Comparison of ENCODE assay signal across 20 cellular contexts in genomic region chrX:132033166-132033565, GRCh38. TPM values are rescaled to one million over a fixed set of nuclear protein-coding genes. Genes with fewer than 3 reads are reported as not detected.
DNase-seq lines count a peak whose midpoint lies in the region; ATAC-seq and TF ChIP-seq lines count a peak whose summit lies in the region.
"Had no signal": no experiment of that assay in that cellular context is flagged by ENCODE, and none has a peak within 500 bp of the region (broad histone marks: within the 10 kb centered on the region; RNA-seq: fewer than 3 reads in every experiment).

No MANE protein-coding gene starts in this region.

- H3K27ac Mint-ChIP-seq in activated CD4-positive, alpha-beta T cell treated with anti-CD3 and anti-CD28 coated beads for 36 hours: peak overlapping the region; percentile 47
- peak overlapping the region in 3 of 9 donors; percentile 6 to 59 (median 31) for H3K27ac Mint-ChIP-seq in naive thymus-derived CD4-positive, alpha-beta T cell
- no peak overlapping the region for H3K27ac Mint-ChIP-seq in CD14-positive monocyte
- H3K27ac Mint-ChIP-seq: activated naive CD8-positive, alpha-beta T cell treated with anti-CD3 and anti-CD28 coated beads, Interleukin-2, amount 10 ng/mL, durations not matched to agents 7 days and 5 days; HFFc6; WTC11 had no signal

- no peak for ATAC-seq in activated CD4-positive, alpha-beta T cell treated with anti-CD3 and anti-CD28 coated beads for 36 hours
- ATAC-seq in GM21381 (IDR thresholded peaks at IDR 0.05; ENCODE audit: unreplicated experiment) (peak; percentile 41), HG03469 (IDR thresholded peaks at IDR 0.05; ENCODE audit: unreplicated experiment) (peak; percentile 51)
- ATAC-seq in naive thymus-derived CD4-positive, alpha-beta T cell: no peak
- ATAC-seq: WTC11 had no signal

- no peaks in the 10 kb centered on the region for H3K9me3 Mint-ChIP-seq in activated CD4-positive, alpha-beta T cell treated with anti-CD3 and anti-CD28 coated beads for 36 hours (ENCODE audit: low read depth)
- no peaks in the 10 kb centered on the region for H3K9me3 Mint-ChIP-seq in naive thymus-derived CD4-positive, alpha-beta T cell
- no peaks in the 10 kb centered on the region for H3K9me3 Mint-ChIP-seq in CD14-positive monocyte
- H3K9me3 Mint-ChIP-seq: activated naive CD8-positive, alpha-beta T cell treated with anti-CD3 and anti-CD28 coated beads, Interleukin-2, amount 10 ng/mL, durations not matched to agents 7 days and 5 days; HFFc6; WTC11 had no signal

- DNase-seq in activated CD4-positive, alpha-beta T cell treated with anti-CD3 and anti-CD28 coated beads for 36 hours: no peak
- no peak for DNase-seq in activated CD4-positive, alpha-beta T cell treated with anti-CD3 and anti-CD28 coated beads, Interleukin-2, amount 50 U/mL, for 4 hours
- no peak for DNase-seq in naive thymus-derived CD4-positive, alpha-beta T cell
- DNase-seq in T-helper 9 cell (no peak), CD14-positive monocyte (ENCODE audit: low spot score) (no peak), GM20000 (ENCODE audit: low spot score) (no peak)
- DNase-seq: 8988T; activated naive CD8-positive, alpha-beta T cell treated with anti-CD3 and anti-CD28 coated beads, Interleukin-2, amount 10 ng/mL, durations not matched to agents 7 days and 5 days; DND-41; foreskin melanocyte; HFFc6; mesendoderm; NCI-H1092 treated with DMSO at 0.1 percent for 48 hours; ovary; stimulated activated naive CD4-positive, alpha-beta T cell had no signal

- no peaks in the 10 kb centered on the region for H3K9me3 ChIP-seq in naive thymus-derived CD4-positive, alpha-beta T cell (ENCODE audit: control insufficient read depth in 2 of 3, low read length in 3 of 3)
- H3K9me3 ChIP-seq: ovary had no signal

- H3K36me3 ChIP-seq in naive thymus-derived CD4-positive, alpha-beta T cell (ENCODE audit: control insufficient read depth in 2 of 3, insufficient read depth in 3 of 3, low read length in 3 of 3): no peaks in the 10 kb centered on the region
- H3K36me3 ChIP-seq: ovary had no signal

- POLR2A ChIA-PET in activated CD4-positive, alpha-beta T cell treated with anti-CD3 and anti-CD28 coated beads for 36 hours (lab: Charles Lee): no interaction called here
- POLR2A ChIA-PET in naive thymus-derived CD4-positive, alpha-beta T cell (lab: Charles Lee): interaction anchor here (1.8 kb wide), 1 partner anchor 9 kb away, joined by 7 read pairs; the partner anchor contains the start of gene STK26

- no peak overlapping the region for H3K27ac ChIP-seq in naive thymus-derived CD4-positive, alpha-beta T cell (ENCODE audit: low read depth, low read length)
- H3K27ac ChIP-seq: C4-2B, ovary, skin epidermis had no signal

- H3K4me3 ChIP-seq in naive thymus-derived CD4-positive, alpha-beta T cell (ENCODE audit: low read length): no peak overlapping the region
- H3K4me3 ChIP-seq: ovary, skin epidermis had no signal

- H3K27me3 Mint-ChIP-seq in activated CD4-positive, alpha-beta T cell treated with anti-CD3 and anti-CD28 coated beads for 36 hours: no peaks in the 10 kb centered on the region
- no peaks in the 10 kb centered on the region for H3K27me3 Mint-ChIP-seq in naive thymus-derived CD4-positive, alpha-beta T cell
- peaks cover 0 to 16% (median 0%) of the 10 kb centered on the region in 3 donors for H3K27me3 Mint-ChIP-seq in CD14-positive monocyte (ENCODE audit: low read depth in 3 of 3)
- H3K27me3 Mint-ChIP-seq: activated naive CD8-positive, alpha-beta T cell treated with anti-CD3 and anti-CD28 coated beads, Interleukin-2, amount 10 ng/mL, durations not matched to agents 7 days and 5 days had no signal

- peaks cover 73% of the 10 kb centered on the region for H3K4me1 Mint-ChIP-seq in activated CD4-positive, alpha-beta T cell treated with anti-CD3 and anti-CD28 coated beads for 36 hours
- peaks cover 44 to 83% (median 76%) of the 10 kb centered on the region in 7 donors for H3K4me1 Mint-ChIP-seq in naive thymus-derived CD4-positive, alpha-beta T cell
- peaks cover 40% of the 10 kb centered on the region for H3K4me1 Mint-ChIP-seq in CD14-positive monocyte

- peaks cover 27% of the 10 kb centered on the region for H3K36me3 Mint-ChIP-seq in activated CD4-positive, alpha-beta T cell treated with anti-CD3 and anti-CD28 coated beads for 36 hours (ENCODE audit: low read depth)
- H3K36me3 Mint-ChIP-seq in naive thymus-derived CD4-positive, alpha-beta T cell: peaks cover 0 to 11% (median 0%) of the 10 kb centered on the region in 5 donors
- H3K36me3 Mint-ChIP-seq in CD14-positive monocyte: peaks cover 0 to 7% of the 10 kb centered on the region in 2 donors
- H3K36me3 Mint-ChIP-seq: WTC11 had no signal

- CTCF ChIA-PET in activated CD4-positive, alpha-beta T cell treated with anti-CD3 and anti-CD28 coated beads for 36 hours (lab: Charles Lee): interaction anchor here (0.6 to 1.4 kb wide), 3 partner anchors 12 to 205 kb away, joined by 3 to 4 read pairs (median 3); no protein-coding TSS in a partner anchor
- CTCF ChIA-PET in naive thymus-derived CD4-positive, alpha-beta T cell (lab: Charles Lee): no interaction called here

- no peaks in the 10 kb centered on the region for H3K27me3 ChIP-seq in naive thymus-derived CD4-positive, alpha-beta T cell (ENCODE audit: control insufficient read depth in 2 of 2, insufficient read depth in 2 of 2, low read length in 2 of 2)

- H3K4me3 Mint-ChIP-seq in activated CD4-positive, alpha-beta T cell treated with anti-CD3 and anti-CD28 coated beads for 36 hours: no peak overlapping the region
- H3K4me3 Mint-ChIP-seq in naive thymus-derived CD4-positive, alpha-beta T cell: peak overlapping the region in 7 of 10 donors; percentile 1 to 42 (median 37)
- no peak overlapping the region for H3K4me3 Mint-ChIP-seq in CD14-positive monocyte
- H3K4me3 Mint-ChIP-seq: activated naive CD8-positive, alpha-beta T cell treated with anti-CD3 and anti-CD28 coated beads, Interleukin-2, amount 10 ng/mL, durations not matched to agents 7 days and 5 days; HFFc6; WTC11 had no signal

- intact Hi-C loops in activated CD4-positive, alpha-beta T cell treated with anti-CD3 and anti-CD28 coated beads for 36 hours (cut with DNase I, micrococcal nuclease): no loop called here
- intact Hi-C loops in naive thymus-derived CD4-positive, alpha-beta T cell (cut with micrococcal nuclease): no loop called here
- intact Hi-C loops in CD14-positive monocyte (cut with micrococcal nuclease): no loop called here

- peaks cover 13 to 19% of the 10 kb centered on the region in 2 donors for H3K4me1 ChIP-seq in naive thymus-derived CD4-positive, alpha-beta T cell (ENCODE audit: control insufficient read depth in 2 of 2, insufficient read depth in 2 of 2, low read length in 2 of 2)

- TF ChIP-seq CTCF in CD14-positive monocyte (IDR thresholded peaks at IDR 0.05) (no peak), GM20000 (IDR thresholded peaks at IDR 0.05; ENCODE audit: extremely low read depth, missing control alignments) (no peak)

RNA-seq across cellular contexts. Expression of gene STK26, which starts 10.1 kb away (rescaled TPM):
- total RNA-seq in activated CD4-positive, alpha-beta T cell treated with anti-CD3 and anti-CD28 coated beads for 36 hours: 10 to 100 TPM; 72.7 to 93.6 TPM
- 10 to 100 TPM; 29.7 to 50.1 (median 45.1) TPM for total RNA-seq in naive thymus-derived CD4-positive, alpha-beta T cell
- 10 to 100 TPM; 54.1 to 60.7 TPM for polyA plus RNA-seq in naive thymus-derived CD4-positive, alpha-beta T cell
- 10 to 100 TPM; 22.2 to 25.1 TPM for polyA plus RNA-seq in CD14-positive monocyte

Comparison
In these comparisons a context has a peak if more than half of its experiments do, and no peak if none do; other contexts are left out.
1. ATAC-seq: peak in GM21381 (single experiment) and HG03469 (single experiment); none in activated CD4-positive, alpha-beta T cell treated with anti-CD3 and anti-CD28 coated beads for 36 hours (single experiment) and naive thymus-derived CD4-positive, alpha-beta T cell (single experiment).
2. H3K4me3 Mint-ChIP-seq: peak in naive thymus-derived CD4-positive, alpha-beta T cell (7 of 10); none in activated CD4-positive, alpha-beta T cell treated with anti-CD3 and anti-CD28 coated beads for 36 hours (single experiment) and CD14-positive monocyte (0 of 2).